ENCODE assay signal across 19 cellular contexts in genomic region chr6:97885844-97886243, GRCh38.
DNase-seq lines count a peak whose midpoint lies in the region; FAIRE-seq and TF ChIP-seq lines count a peak whose summit lies in the region.
"Had no signal": no experiment of that assay in that cellular context is flagged by ENCODE, and none has a peak within 500 bp of the region (broad histone marks: within the 10 kb centered on the region; RNA-seq: fewer than 3 reads in every experiment).

No MANE protein-coding gene starts in this region.

- no peaks in the 10 kb centered on the region for H3K23me2 ChIP-seq in H1 (ENCODE audit: low read depth, low read length)

- no peak for TF ChIP-seq EP300 in H1 (IDR thresholded peaks at IDR 0.05; ENCODE audit: borderline replicate concordance in 1 of 2, low read depth in 2 of 2, low read length in 2 of 2)

- no peak overlapping the region for H2BK12ac ChIP-seq in H1 (ENCODE audit: low read depth, low read length)

- no peaks in the 10 kb centered on the region for H4K20me1 ChIP-seq in H1 (replicated peaks in 1 of 2; ENCODE audit: control insufficient read depth in 1 of 2, insufficient read depth in 2 of 2, low read length in 2 of 2)

- no peak overlapping the region for H2BK15ac ChIP-seq in H1 (ENCODE audit: low read length)

- H3K4me1 ChIP-seq in H1 (replicated peaks in 1 of 4; ENCODE audit: control insufficient read depth in 3 of 4, insufficient read depth in 4 of 4, low read length in 3 of 4) (peaks cover 0 to 2% (median 0%) of the 10 kb centered on the region in 4 experiments; a peak in 1 of 7 replicates), thyroid gland (no peaks in the 10 kb centered on the region)
- H3K4me1 ChIP-seq: SJCRH30 had no signal

- H3K79me2 ChIP-seq in H1 (ENCODE audit: control insufficient read depth in 1 of 2, insufficient read depth in 2 of 2, low read length in 2 of 2): no peaks in the 10 kb centered on the region

- POLR2A ChIA-PET in H1 (lab: Charles Lee; ENCODE audit: partially characterized antibody): no interaction called here

- intact Hi-C loops in thyroid gland (cut with DNase I): no loop called here

- H2BK120ac ChIP-seq in H1 (replicated peaks; ENCODE audit: low read depth, low read length): no peak overlapping the region

- H3K4me3 ChIP-seq in H1 (ENCODE audit: extremely low read depth in 1 of 4, insufficient read depth in 2 of 4, low read depth in 3 of 4, low read length in 4 of 4): no peak overlapping the region
- no peak overlapping the region for H3K4me3 ChIP-seq in thyroid gland (replicated peaks in 1 of 3)
- H3K4me3 ChIP-seq: K562, SJCRH30 had no signal

- no peak overlapping the region for H3K56ac ChIP-seq in H1 (replicated peaks; ENCODE audit: insufficient read length, low read depth, low read length)

- H3K23ac ChIP-seq in H1 (ENCODE audit: insufficient read length): no peak overlapping the region

- no peaks in the 10 kb centered on the region for H3K79me1 ChIP-seq in H1 (ENCODE audit: low read depth, low read length)

- no peak overlapping the region for H2AFZ ChIP-seq in H1 (ENCODE audit: low read length)

- no peak for TF ChIP-seq POLR2A in H1 (IDR thresholded peaks at IDR 0.05; ENCODE audit: control extremely low read depth in 1 of 2, low read depth in 2 of 2, low read length in 2 of 2)
- no peak for TF ChIP-seq POLR2A in thyroid gland (IDR thresholded peaks at IDR 0.05)

- no peak overlapping the region for H3K4me2 ChIP-seq in H1 (ENCODE audit: insufficient read depth in 1 of 2, low read depth in 2 of 2, low read length in 2 of 2)

- no peak overlapping the region for H3K18ac ChIP-seq in H1 (ENCODE audit: extremely low read depth, low read length)

- H3K14ac ChIP-seq in H1 (ENCODE audit: insufficient read length): no peak overlapping the region

- DNase-seq in NCI-H2227 (lab: John Stamatoyannopoulos, UW; ENCODE audit: unreplicated experiment): peak; percentile 6
- no peak for DNase-seq in NCI-H2227 treated with DMSO at 0.1 percent for 48 hours (lab: John Stamatoyannopoulos, UW)
- peak; percentile 89 for DNase-seq in NCI-H69 (lab: John Stamatoyannopoulos, UW)
- no peak for DNase-seq in H1 (ENCODE audit: low read depth in 1 of 2, low spot score in 2 of 2)
- DNase-seq in KBM-7: no peak
- no peak for DNase-seq in thyroid gland
- DNase-seq in Ammon's horn (ENCODE audit: low spot score): no peak
- no peak for DNase-seq in NCI-H2081 treated with DMSO at 0.1 percent for 48 hours (lab: John Stamatoyannopoulos, UW)
- DNase-seq: H7, HFFc6, MV-4-11, NCI-H1105 treated with DMSO at 0.1 percent for 48 hours, NCI-H187 treated with DMSO at 0.1 percent for 48 hours, NCI-H774, SJCRH30 had no signal

- no peaks in the 10 kb centered on the region for H3K9me3 ChIP-seq in H1 (ENCODE audit: insufficient read depth in 2 of 2, low read depth in 1 of 2, low read length in 1 of 2)
- H3K9me3 ChIP-seq in thyroid gland: no peaks in the 10 kb centered on the region
- H3K9me3 ChIP-seq: SJCRH30 had no signal

- H2BK20ac ChIP-seq in H1 (ENCODE audit: low read length): 0 out of 2 replicates have a peak overlapping the region, but pooled peaks have one; percentile 56

- in situ Hi-C loops in KBM-7 (cut with MboI; ENCODE audit: low pct_unique_long_range_greater_than_20kb, low sequenced_read_pairs): no loop called here

- H3K27ac ChIP-seq in H1 (ENCODE audit: low read depth, low read length): no peak overlapping the region
- no peak overlapping the region for H3K27ac ChIP-seq in thyroid gland
- H3K27ac ChIP-seq: 22Rv1, SJCRH30 had no signal

- no peak overlapping the region for H2BK5ac ChIP-seq in H1 (ENCODE audit: low read depth, low read length)

- no peak for FAIRE-seq in H1 (lab: Jason Lieb, UNC)
- FAIRE-seq: GM18507, HTR-8/SVneo, K562 had no signal

- H4K8ac ChIP-seq in H1 (ENCODE audit: extremely low read depth, insufficient read depth, low read length): no peak overlapping the region

- no peak overlapping the region for H4K91ac ChIP-seq in H1 (replicated peaks; ENCODE audit: insufficient read length, low read length)

- H3K4ac ChIP-seq in H1 (replicated peaks; ENCODE audit: insufficient read length, low read depth, low read length): no peak overlapping the region

- no peak for TF ChIP-seq RAD21 in H1 (IDR thresholded peaks at IDR 0.05 in 1 of 2, conservative IDR thresholded peaks at IDR 0.05 in 1 of 2; ENCODE audit: low read depth in 2 of 2, low read length in 2 of 2)

- TF ChIP-seq CTCF in H1 (IDR thresholded peaks at IDR 0.05; ENCODE audit: control extremely low read depth in 1 of 3, insufficient read depth in 1 of 3, low read depth in 1 of 3, low read length in 3 of 3) (no peak), thyroid gland (IDR thresholded peaks at IDR 0.05) (no peak)

- no peak overlapping the region for H3K9ac ChIP-seq in H1 (replicated peaks in 1 of 4; ENCODE audit: extremely low read depth in 1 of 4, low read depth in 3 of 4, low read length in 3 of 4)

- WGBS in H1 (ENCODE audit: extremely low coverage in 1 of 2, insufficient coverage in 1 of 2, insufficient read length in 1 of 2, insufficient replicate concordance in 2 of 2, low coverage in 1 of 2, low lambda C conversion rate in 2 of 2, missing lambda C conversion rate in 1 of 2), 2 experiments: 84% methylated on average over 5 of the region's 5 CpGs; no CpG with 5 or more reads in 1 of the 2 experiments
- WGBS in thyroid gland, 2 donors: 84 to 89% methylated on average over 5 of the region's 5 CpGs

- no peak overlapping the region for H4K5ac ChIP-seq in H1 (ENCODE audit: insufficient read length, low read depth, low read length)

- no peak overlapping the region for H2AK5ac ChIP-seq in H1 (ENCODE audit: low read depth, low read length)

- CTCF ChIA-PET in H1 (lab: Charles Lee; ENCODE audit: partially characterized antibody): interaction anchor here (0.7 to 1.6 kb wide), 3 partner anchors 10 to 169 kb away, joined by 3 to 5 read pairs (median 4); no protein-coding TSS in a partner anchor

- no peaks in the 10 kb centered on the region for H3K36me3 ChIP-seq in H1 (ENCODE audit: control insufficient read depth in 2 of 4, insufficient read depth in 4 of 4, low read length in 3 of 4)
- no peaks in the 10 kb centered on the region for H3K36me3 ChIP-seq in thyroid gland
- H3K36me3 ChIP-seq: SJCRH30 had no signal

- H3K27me3 ChIP-seq in H1 (replicated peaks in 1 of 4; ENCODE audit: control insufficient read depth in 3 of 4, extremely low read depth in 1 of 4, insufficient read depth in 3 of 4, low read length in 3 of 4) (no peaks in the 10 kb centered on the region), thyroid gland (no peaks in the 10 kb centered on the region)

TF ChIP-seq in H1, 55 proteins besides CTCF, POLR2A, EP300 and RAD21:
- TF ChIP-seq CHD1 (IDR thresholded peaks at IDR 0.05; ENCODE audit: low read depth, low read length) (no peak), CREB1 (IDR thresholded peaks at IDR 0.05) (no peak), TAF1 (IDR thresholded peaks at IDR 0.05; ENCODE audit: low read depth, low read length) (no peak), CHD2 (IDR thresholded peaks at IDR 0.05; ENCODE audit: low read length) (no peak), BRCA1 (IDR thresholded peaks at IDR 0.05; ENCODE audit: low read depth, low read length) (no peak), TBP (IDR thresholded peaks at IDR 0.05; ENCODE audit: low read depth, low read length) (no peak), YY1 (IDR thresholded peaks at IDR 0.05; ENCODE audit: low read depth, low read length) (no peak), ASH2L (IDR thresholded peaks at IDR 0.05; ENCODE audit: low read length) (no peak), RBBP5 (IDR thresholded peaks at IDR 0.05; ENCODE audit: borderline replicate concordance, low read depth, low read length) (no peak), FOSL1 (IDR thresholded peaks at IDR 0.05; ENCODE audit: insufficient read depth, low read depth, low read length) (no peak), BACH1 (IDR thresholded peaks at IDR 0.05; ENCODE audit: low read length) (no peak), JUN (IDR thresholded peaks at IDR 0.05; ENCODE audit: low read depth, low read length) (no peak), RFX5 (IDR thresholded peaks at IDR 0.05; ENCODE audit: borderline replicate concordance, low read depth, low read length) (no peak), KDM1A (IDR thresholded peaks at IDR 0.05; ENCODE audit: borderline replicate concordance, low read length) (no peak)
TF ChIP-seq in H1: peak in this region for 0.

Comparison
In these comparisons a context has a peak if more than half of its experiments do, and no peak if none do; other contexts are left out.
1. DNase-seq: peak in NCI-H2227 (single experiment) and NCI-H69 (single experiment); none in NCI-H2227 treated with DMSO at 0.1 percent for 48 hours (single experiment), H1 (0 of 2), KBM-7 (single experiment), thyroid gland (0 of 2), Ammon's horn (single experiment) and NCI-H2081 treated with DMSO at 0.1 percent for 48 hours (single experiment).